ENCODE assay signal across 15 cellular contexts in the genomic region with DNA sequence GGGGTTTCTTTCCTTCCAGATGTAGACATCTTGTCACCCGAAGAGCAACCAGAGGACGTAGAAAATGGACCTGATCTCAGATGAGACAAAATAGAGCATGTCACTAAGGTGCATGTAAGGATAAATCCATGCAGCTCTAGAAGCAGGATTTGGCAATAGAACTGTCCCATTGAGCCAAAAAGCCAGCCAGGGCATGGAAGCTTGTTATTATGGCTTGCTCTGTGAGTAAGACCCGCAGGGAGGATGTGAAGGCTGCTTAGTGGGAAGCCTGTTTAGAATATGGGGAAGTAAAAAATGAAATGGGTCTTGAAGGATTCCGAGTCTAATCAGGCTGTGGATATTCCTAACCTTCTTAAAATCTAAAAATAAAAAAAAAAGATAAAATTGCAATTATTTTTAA.
DNase-seq lines count a peak whose midpoint lies in the region; ATAC-seq and TF ChIP-seq lines count a peak whose summit lies in the region.
"Had no signal": no experiment of that assay in that cellular context is flagged by ENCODE, and none has a peak within 500 bp of the region (broad histone marks: within the 10 kb centered on the region; RNA-seq: fewer than 3 reads in every experiment).

No MANE protein-coding gene starts in this region.

- TF ChIP-seq CTCF in mammary epithelial cell (conservative IDR thresholded peaks at IDR 0.05 in 1 of 2, IDR thresholded peaks at IDR 0.05 in 1 of 2; ENCODE audit: extremely low read depth in 1 of 2, insufficient read depth in 1 of 2, low read depth in 1 of 2, low read length in 2 of 2): no peak
- TF ChIP-seq CTCF in left ventricle myocardium inferior (IDR thresholded peaks at IDR 0.05; ENCODE audit: borderline replicate concordance): no peak
- TF ChIP-seq CTCF in suprapubic skin (IDR thresholded peaks at IDR 0.05): no peak

- H3K4me3 ChIP-seq in mammary epithelial cell (replicated peaks in 1 of 3; ENCODE audit: insufficient read depth in 1 of 3, low read depth in 2 of 3, low read length in 3 of 3) (peak overlapping the region in 1 of 3 experiments; percentile 20), left ventricle myocardium inferior (peak overlapping the region; percentile 40), suprapubic skin (peak overlapping the region; percentile 33)

- TF ChIP-seq POLR2A in suprapubic skin (IDR thresholded peaks at IDR 0.05): no peak

- H3K4me2 ChIP-seq in mammary epithelial cell (ENCODE audit: insufficient read depth, low read depth, low read length): peak overlapping the region; percentile 76

- DNase-seq in DMS 273 (lab: John Stamatoyannopoulos, UW; ENCODE audit: unreplicated experiment) (peak; percentile 32), DMS 273 treated with DMSO at 0.1 percent for 48 hours (lab: John Stamatoyannopoulos, UW) (no peak), mammary epithelial cell (no peak), left ventricle myocardium inferior (no peak), suprapubic skin (ENCODE audit: low spot score in 2 of 2) (no peak), germinal center (ENCODE audit: low spot score) (no peak), NCI-H1048 (lab: John Stamatoyannopoulos, UW) (no peak)
- DNase-seq: activated CD4-positive, alpha-beta T cell treated with anti-CD3 and anti-CD28 coated beads, Interleukin-2, amount 10 ng/mL, durations not matched to agents 24 days and 14 days; CD4-positive, CD25-positive, alpha-beta regulatory T cell; endodermal cell; HCEC 1CT; NCI-H226; T-helper 17 cell had no signal

- H2AFZ ChIP-seq in mammary epithelial cell (ENCODE audit: low read depth, low read length): peak overlapping the region; percentile 54

- H4K20me1 ChIP-seq in mammary epithelial cell (ENCODE audit: insufficient read depth, low read length): no peaks in the 10 kb centered on the region

- no peaks in the 10 kb centered on the region for H3K79me2 ChIP-seq in mammary epithelial cell (ENCODE audit: insufficient read depth, low read length)

- H3K27ac ChIP-seq in mammary epithelial cell (ENCODE audit: insufficient read depth, low read depth, low read length) (no peak overlapping the region), left ventricle myocardium inferior (replicated peaks) (peak overlapping the region; percentile 79), suprapubic skin (peak overlapping the region; percentile 79)
- H3K27ac ChIP-seq: 22Rv1 had no signal

- WGBS in mammary epithelial cell (ENCODE audit: low coverage, missing lambda C conversion rate): 28% methylated on average over 4 of the region's 4 CpGs
- 45% methylated on average over 4 of the region's 4 CpGs for WGBS in suprapubic skin

- no peak for TF ChIP-seq EP300 in suprapubic skin (IDR thresholded peaks at IDR 0.05)

- no peak for ATAC-seq in HG02610 (IDR thresholded peaks at IDR 0.05; ENCODE audit: unreplicated experiment)
- ATAC-seq: T-helper 17 cell had no signal

- no TSS peak for BruUV-seq in mammary epithelial cell (replicated peaks; lab: Mats Ljungman, UMichigan)

- intact Hi-C loops in mammary epithelial cell (cut with micrococcal nuclease): loop anchor here (5.0 to 10.0 kb wide), 3 partner anchors 630 to 957 kb away; partner anchors contain the start of gene NFIB
- intact Hi-C loops in left ventricle myocardium inferior (cut with micrococcal nuclease): loop anchor here (10.0 kb wide), 1 partner anchor 240 kb away; no protein-coding TSS in a partner anchor

- in situ Hi-C loops in mammary epithelial cell (cut with MboI; ENCODE audit: low sequenced_read_pairs in 2 of 2): loop anchor here (25.0 kb wide), 2 partner anchors 242 to 642 kb away; no protein-coding TSS in a partner anchor

- CTCF ChIA-PET in mammary epithelial cell (lab: Charles Lee; ENCODE audit: low non-redundant PET): no interaction called here

- H3K36me3 ChIP-seq in mammary epithelial cell (ENCODE audit: insufficient read depth, low read length) (no peaks in the 10 kb centered on the region), left ventricle myocardium inferior (no peaks in the 10 kb centered on the region), suprapubic skin (no peaks in the 10 kb centered on the region)

- H3K4me1 ChIP-seq in mammary epithelial cell (ENCODE audit: insufficient read depth, low read length): peaks cover 5% of the 10 kb centered on the region
- peaks cover 55% of the 10 kb centered on the region for H3K4me1 ChIP-seq in left ventricle myocardium inferior
- H3K4me1 ChIP-seq in suprapubic skin: peaks cover 47% of the 10 kb centered on the region

- H3K27me3 ChIP-seq in mammary epithelial cell (ENCODE audit: insufficient read depth, low read length): no peaks in the 10 kb centered on the region
- H3K27me3 ChIP-seq in left ventricle myocardium inferior (ENCODE audit: low read depth): no peaks in the 10 kb centered on the region
- no peaks in the 10 kb centered on the region for H3K27me3 ChIP-seq in suprapubic skin

- dilution Hi-C loops in mammary epithelial cell (cut with HindIII; ENCODE audit: low sequenced_read_pairs): loop anchor here (25.0 kb wide), 1 partner anchor 992 kb away; no protein-coding TSS in a partner anchor

- H3K9me3 ChIP-seq in mammary epithelial cell (replicated peaks; ENCODE audit: insufficient read depth, low read length) (no peaks in the 10 kb centered on the region), left ventricle myocardium inferior (replicated peaks) (no peaks in the 10 kb centered on the region), suprapubic skin (no peaks in the 10 kb centered on the region)

- H3K9ac ChIP-seq in mammary epithelial cell (ENCODE audit: insufficient read depth, low read length): no peak overlapping the region
